ENCODE assay signal across 1 cellular context in the genomic region with DNA sequence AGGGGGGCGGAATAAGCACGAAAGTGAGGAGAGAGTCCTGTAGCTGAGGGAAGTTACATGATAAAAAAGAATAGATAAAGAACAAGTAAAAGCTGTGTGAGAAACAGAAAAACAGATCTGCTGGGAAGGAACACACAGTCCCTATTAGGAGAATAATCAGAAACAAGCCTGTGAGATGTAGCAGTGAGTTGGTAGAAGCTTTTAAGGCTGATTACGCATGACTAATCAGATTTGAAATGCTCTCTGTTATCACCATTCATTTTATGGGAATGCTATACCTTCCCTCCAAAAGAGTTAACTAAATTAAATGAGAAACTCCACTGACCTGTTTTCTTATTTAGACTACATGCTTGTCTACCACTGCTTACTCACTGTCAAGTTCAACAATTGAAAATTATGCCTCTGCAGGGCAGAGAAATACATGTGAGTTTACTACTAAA.
TF ChIP-seq lines count a peak whose summit lies in the region.

No MANE protein-coding gene starts in this region.

TF ChIP-seq in SK-N-SH, 30 proteins besides CTCF, POLR2A, EP300 and RAD21 (continued from another document):
- TF ChIP-seq, protein P1, sequence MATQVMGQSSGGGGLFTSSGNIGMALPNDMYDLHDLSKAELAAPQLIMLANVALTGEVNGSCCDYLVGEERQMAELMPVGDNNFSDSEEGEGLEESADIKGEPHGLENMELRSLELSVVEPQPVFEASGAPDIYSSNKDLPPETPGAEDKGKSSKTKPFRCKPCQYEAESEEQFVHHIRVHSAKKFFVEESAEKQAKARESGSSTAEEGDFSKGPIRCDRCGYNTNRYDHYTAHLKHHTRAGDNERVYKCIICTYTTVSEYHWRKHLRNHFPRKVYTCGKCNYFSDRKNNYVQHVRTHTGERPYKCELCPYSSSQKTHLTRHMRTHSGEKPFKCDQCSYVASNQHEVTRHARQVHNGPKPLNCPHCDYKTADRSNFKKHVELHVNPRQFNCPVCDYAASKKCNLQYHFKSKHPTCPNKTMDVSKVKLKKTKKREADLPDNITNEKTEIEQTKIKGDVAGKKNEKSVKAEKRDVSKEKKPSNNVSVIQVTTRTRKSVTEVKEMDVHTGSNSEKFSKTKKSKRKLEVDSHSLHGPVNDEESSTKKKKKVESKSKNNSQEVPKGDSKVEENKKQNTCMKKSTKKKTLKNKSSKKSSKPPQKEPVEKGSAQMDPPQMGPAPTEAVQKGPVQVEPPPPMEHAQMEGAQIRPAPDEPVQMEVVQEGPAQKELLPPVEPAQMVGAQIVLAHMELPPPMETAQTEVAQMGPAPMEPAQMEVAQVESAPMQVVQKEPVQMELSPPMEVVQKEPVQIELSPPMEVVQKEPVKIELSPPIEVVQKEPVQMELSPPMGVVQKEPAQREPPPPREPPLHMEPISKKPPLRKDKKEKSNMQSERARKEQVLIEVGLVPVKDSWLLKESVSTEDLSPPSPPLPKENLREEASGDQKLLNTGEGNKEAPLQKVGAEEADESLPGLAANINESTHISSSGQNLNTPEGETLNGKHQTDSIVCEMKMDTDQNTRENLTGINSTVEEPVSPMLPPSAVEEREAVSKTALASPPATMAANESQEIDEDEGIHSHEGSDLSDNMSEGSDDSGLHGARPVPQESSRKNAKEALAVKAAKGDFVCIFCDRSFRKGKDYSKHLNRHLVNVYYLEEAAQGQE (IDR thresholded peaks at IDR 0.05; ENCODE audit: low read depth, low read length) = no peak
